Comparison of ENCODE assay signal across 9 cellular contexts in genomic region chr9:133658442-133659431, GRCh38. TPM values are rescaled to one million over a fixed set of nuclear protein-coding genes. Genes with fewer than 3 reads are reported as not detected.
DNase-seq lines count a peak whose midpoint lies in the region; ATAC-seq and TF ChIP-seq lines count a peak whose summit lies in the region.
"Had no signal": no experiment of that assay in that cellular context is flagged by ENCODE, and none has a peak within 500 bp of the region (broad histone marks: within the 10 kb centered on the region; RNA-seq: fewer than 3 reads in every experiment).

No MANE protein-coding gene starts in this region.

- peak; percentile 85 for DNase-seq in 8988T
- DNase-seq in GM23248 = peak; percentile 58
- DNase-seq in T-cell = peak in 1 of 34 experiments; percentile 13
- DNase-seq in right atrium auricular region (ENCODE audit: low spot score) = peak; percentile 78
- DNase-seq in GDM1 (lab: John Stamatoyannopoulos, UW) = no peak
- DNase-seq in midbrain (lab: John Stamatoyannopoulos, UW) = no peak

- H3K27ac ChIP-seq in GM23248 (no peak overlapping the region), right atrium auricular region (no peak overlapping the region), stomach smooth muscle (ENCODE audit: low read length) (no peak overlapping the region)

- in situ Hi-C loops in GM23248 (cut with MboI) = no loop called here

- no peaks in the 10 kb centered on the region for H3K36me3 Mint-ChIP-seq in T-cell

- H3K27ac Mint-ChIP-seq in T-cell = peak overlapping the region in 1 of 2 donors; percentile 52

- no peak for TF ChIP-seq CTCF in right atrium auricular region (IDR thresholded peaks at IDR 0.05)

- H3K36me3 ChIP-seq in GM23248 (ENCODE audit: low read depth) = no peaks in the 10 kb centered on the region
- no peaks in the 10 kb centered on the region for H3K36me3 ChIP-seq in right atrium auricular region
- H3K36me3 ChIP-seq in stomach smooth muscle (ENCODE audit: control insufficient read depth in 2 of 2, insufficient read depth in 2 of 2, low read length in 2 of 2) = no peaks in the 10 kb centered on the region

- H3K27me3 ChIP-seq in GM23248 (replicated peaks; ENCODE audit: insufficient read depth) (peaks cover 38% of the 10 kb centered on the region), right atrium auricular region (no peaks in the 10 kb centered on the region), stomach smooth muscle (ENCODE audit: control insufficient read depth in 1 of 2, insufficient read depth in 2 of 2, low read length in 2 of 2) (peaks cover 34 to 49% of the 10 kb centered on the region in 2 donors)

- H3K4me1 Mint-ChIP-seq in T-cell = peaks cover 40 to 43% (median 41%) of the 10 kb centered on the region in 3 donors

- peaks cover 3 to 45% of the 10 kb centered on the region in 2 donors for H3K27me3 Mint-ChIP-seq in T-cell

- H2AFZ ChIP-seq in GM23248 = peak overlapping the region; percentile 68

- H3K79me2 ChIP-seq in GM23248 (ENCODE audit: insufficient read depth) = no peaks in the 10 kb centered on the region

- 5 to 6% methylated on average over 46 of the region's 46 CpGs for WGBS in GM23248 (ENCODE audit: low coverage in 1 of 2, low lambda C conversion rate in 2 of 2, missing lambda C conversion rate in 2 of 2), 2 experiments

- POLR2A ChIA-PET in T-cell (lab: Charles Lee) = no interaction called here

- ATAC-seq in T-cell (replicated peaks in 1 of 4) (no peak), GM19328 (IDR thresholded peaks at IDR 0.05; ENCODE audit: unreplicated experiment) (no peak)
- ATAC-seq: GM12878 had no signal

- H3K9ac ChIP-seq in GM23248 = no peak overlapping the region
- H3K9ac ChIP-seq in stomach smooth muscle (ENCODE audit: low read length in 2 of 2) = no peak overlapping the region

- no peaks in the 10 kb centered on the region for H3K9me2 ChIP-seq in GM23248 (ENCODE audit: insufficient read depth)

- H3K9me3 ChIP-seq in GM23248 (ENCODE audit: low read depth) (no peaks in the 10 kb centered on the region), right atrium auricular region (no peaks in the 10 kb centered on the region), stomach smooth muscle (ENCODE audit: control insufficient read depth in 2 of 2, low read length in 2 of 2) (no peaks in the 10 kb centered on the region)

- H3K4me2 ChIP-seq in GM23248 (ENCODE audit: unreplicated experiment) = peak overlapping the region; percentile 44

- no peaks in the 10 kb centered on the region for H3K9me3 Mint-ChIP-seq in T-cell

- H3K4me3 Mint-ChIP-seq in T-cell = peak overlapping the region in 2 of 3 donors; percentile 58 to 67

- H3K4me1 ChIP-seq in GM23248 (ENCODE audit: insufficient read depth) (peaks cover 6% of the 10 kb centered on the region; the same call in 1 of the 2 replicates), right atrium auricular region (peaks cover 0 to 20% of the 10 kb centered on the region in 2 donors), stomach smooth muscle (ENCODE audit: control insufficient read depth, insufficient read depth, low read length) (peaks cover 16% of the 10 kb centered on the region)

- H3K4me3 ChIP-seq in GM23248 = peak overlapping the region; percentile 32
- H3K4me3 ChIP-seq in right atrium auricular region = peak overlapping the region; percentile 1 to 25
- peak overlapping the region; percentile 53 to 64 for H3K4me3 ChIP-seq in stomach smooth muscle (ENCODE audit: low read length in 2 of 2)
- H3K4me3 ChIP-seq: GM12878 had no signal

- no peaks in the 10 kb centered on the region for H3F3A ChIP-seq in GM23248 (ENCODE audit: insufficient read depth)

- CTCF ChIA-PET in T-cell (lab: Charles Lee) = interaction anchor here in 1 of 2 donors (1.5 kb wide), 1 partner anchor 25 kb away, joined by 7 read pairs; no protein-coding TSS in a partner anchor

- H4K20me1 ChIP-seq in GM23248 (ENCODE audit: insufficient read depth) = no peaks in the 10 kb centered on the region

RNA-seq across cellular contexts. Expression of gene DBH, which starts 22.6 kb away (rescaled TPM):
- not detected in 2 replicates for total RNA-seq in GM23248 (2014; rRNA removed; shearing (Covaris generic))
- not detected in 2 replicates for polyA plus RNA-seq in GM23248 (2016; fragmentation: Nextera tagmentation; extraction: Ambion mirVana)
- total RNA-seq in T-cell = under 1 TPM; 0.26 to 0.82 (median 0.32) TPM
- total RNA-seq in right atrium auricular region = not detected
- total RNA-seq: GM12878 had no signal
- polyA plus RNA-seq: GM12878 had no signal

RNA-seq across cellular contexts. Expression of gene FAM163B, which starts 49.5 kb away (rescaled TPM):
- not detected in 2 replicates for total RNA-seq in GM23248 (2014; rRNA removed; shearing (Covaris generic))
- polyA plus RNA-seq in GM23248 (2016; fragmentation: Nextera tagmentation; extraction: Ambion mirVana) = not detected in 2 replicates
- total RNA-seq in T-cell = not detected
- total RNA-seq in right atrium auricular region = 1 to 10 TPM in 1 of 2 donors, not detected in 1; 1.7 TPM
- total RNA-seq: GM12878 had no signal
- polyA plus RNA-seq: GM12878 had no signal

Comparison
In these comparisons a context has a peak if more than half of its experiments do, and no peak if none do; other contexts are left out.
1. DNase-seq: peak in 8988T (single experiment), GM23248 (single experiment) and right atrium auricular region (single experiment); none in GDM1 (single experiment) and midbrain (single experiment).
2. Peak in every context shown above with its lines, with median percentiles within 50 percentile points of each other: H3K4me3 ChIP-seq.